In the genomic region with DNA sequence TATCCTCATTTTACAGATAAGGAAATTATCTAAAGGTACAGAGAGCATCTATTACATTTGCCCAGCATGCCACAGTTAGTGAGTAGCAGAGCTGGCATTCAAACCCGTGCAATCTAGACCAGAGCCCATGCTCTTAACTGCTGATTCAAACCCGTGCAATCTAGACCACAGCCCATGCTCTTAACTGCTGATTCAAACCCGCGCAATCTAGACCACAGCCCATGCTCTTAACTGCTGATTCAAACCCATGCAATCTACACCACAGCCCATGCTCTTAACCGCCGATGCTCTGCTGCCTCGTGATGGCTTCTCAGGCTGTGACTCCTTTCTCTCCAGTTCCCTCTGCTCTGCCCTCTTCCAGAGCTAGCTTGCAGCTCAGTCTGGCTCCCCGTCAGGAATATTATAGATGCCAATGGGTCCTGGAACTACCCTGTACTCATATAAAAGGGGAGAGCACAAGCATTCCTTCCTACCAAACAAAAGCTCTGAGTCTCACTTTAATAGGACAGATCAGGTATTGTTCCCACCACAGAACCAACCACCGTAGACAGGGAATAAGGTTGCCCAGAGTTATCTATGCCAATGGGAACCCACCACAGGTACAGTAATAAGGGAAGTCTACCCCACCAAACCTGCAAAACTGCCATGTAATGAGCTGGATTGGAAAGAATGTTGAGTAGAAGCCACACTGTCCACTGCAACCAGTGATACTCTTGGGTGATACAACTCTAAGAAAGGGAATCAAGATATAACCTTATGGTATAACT, we compare ENCODE assay signal across 9 cellular contexts.
DNase-seq lines count a peak whose midpoint lies in the region; ATAC-seq and TF ChIP-seq lines count a peak whose summit lies in the region.
"Had no signal": no experiment of that assay in that cellular context is flagged by ENCODE, and none has a peak within 500 bp of the region (broad histone marks: within the 10 kb centered on the region; RNA-seq: fewer than 3 reads in every experiment).

No MANE protein-coding gene starts in this region.

- H3K79me2 ChIP-seq in osteoblast (ENCODE audit: insufficient read depth, low read length): peaks cover 10% of the 10 kb centered on the region

- H3K27me3 ChIP-seq in osteoblast (ENCODE audit: insufficient read depth, low read length): no peaks in the 10 kb centered on the region
- no peaks in the 10 kb centered on the region for H3K27me3 ChIP-seq in CD8-positive, alpha-beta T cell (ENCODE audit: insufficient read depth, low read length)

- no peak overlapping the region for H3K27ac Mint-ChIP-seq in CD8-positive, alpha-beta T cell

- H3K27me3 Mint-ChIP-seq in CD8-positive, alpha-beta T cell (ENCODE audit: low read depth): no peaks in the 10 kb centered on the region

- ATAC-seq in mucosa of descending colon (no peak), GM18909 (IDR thresholded peaks at IDR 0.05; ENCODE audit: poor library complexity, unreplicated experiment) (no peak)
- no peak for ATAC-seq in CD8-positive, alpha-beta T cell

- H3K4me3 ChIP-seq in osteoblast (ENCODE audit: insufficient read depth, low read length) (no peak overlapping the region), mucosa of descending colon (no peak overlapping the region)
- no peak overlapping the region for H3K4me3 ChIP-seq in CD8-positive, alpha-beta T cell (ENCODE audit: low read depth, low read length)

- no peaks in the 10 kb centered on the region for H3K9me3 Mint-ChIP-seq in CD8-positive, alpha-beta T cell

- POLR2A ChIA-PET in CD8-positive, alpha-beta T cell (lab: Charles Lee): no interaction called here

- peak overlapping the region; percentile 52 for H3K4me2 ChIP-seq in osteoblast (ENCODE audit: insufficient read depth, low read length)

- intact Hi-C loops in mucosa of descending colon (cut with DNase I, micrococcal nuclease): no loop called here
- intact Hi-C loops in CD8-positive, alpha-beta T cell (cut with DNase I, micrococcal nuclease): no loop called here

- peaks cover 24% of the 10 kb centered on the region for H3K4me1 ChIP-seq in osteoblast (ENCODE audit: insufficient read depth, low read length)
- peaks cover 3% of the 10 kb centered on the region for H3K4me1 ChIP-seq in mucosa of descending colon (ENCODE audit: low read depth)
- no peaks in the 10 kb centered on the region for H3K4me1 ChIP-seq in CD8-positive, alpha-beta T cell (ENCODE audit: insufficient read depth, low read length)

- peaks cover 2% of the 10 kb centered on the region for H3K36me3 Mint-ChIP-seq in CD8-positive, alpha-beta T cell

- peak overlapping the region; percentile 20 for H2AFZ ChIP-seq in osteoblast (ENCODE audit: low read length)

- H4K20me1 ChIP-seq in osteoblast (ENCODE audit: insufficient read depth, low read length): no peaks in the 10 kb centered on the region

- H3K27ac ChIP-seq in osteoblast (ENCODE audit: low read depth, low read length): peak overlapping the region; percentile 96
- H3K27ac ChIP-seq in CD8-positive, alpha-beta T cell (ENCODE audit: low read depth, low read length): no peak overlapping the region

- H3K36me3 ChIP-seq in osteoblast (ENCODE audit: insufficient read depth, low read length): no peaks in the 10 kb centered on the region
- H3K36me3 ChIP-seq in mucosa of descending colon (ENCODE audit: low read depth): no peaks in the 10 kb centered on the region
- H3K36me3 ChIP-seq in CD8-positive, alpha-beta T cell (ENCODE audit: insufficient read depth, low read length): no peaks in the 10 kb centered on the region

- H3K4me3 Mint-ChIP-seq in CD8-positive, alpha-beta T cell: no peak overlapping the region

- TF ChIP-seq CTCF in osteoblast (IDR thresholded peaks at IDR 0.05; ENCODE audit: extremely low read depth, low read depth, low read length): no peak
- no peak for TF ChIP-seq CTCF in mucosa of descending colon (IDR thresholded peaks at IDR 0.05)
- TF ChIP-seq CTCF in CD8-positive, alpha-beta T cell (IDR thresholded peaks at IDR 0.05): no peak

- CTCF ChIA-PET in CD8-positive, alpha-beta T cell (lab: Charles Lee): no interaction called here

- H3K4me1 Mint-ChIP-seq in CD8-positive, alpha-beta T cell (ENCODE audit: low read depth): peaks cover 6% of the 10 kb centered on the region

- peak; percentile 71 for DNase-seq in GM04504 (ENCODE audit: low read depth)
- peak; percentile 99 for DNase-seq in LHCN-M2 (ENCODE audit: low read depth)
- DNase-seq in astrocyte of the hippocampus (ENCODE audit: low read depth, low spot score): peak; percentile 92
- peak; percentile 94 for DNase-seq in osteoblast (ENCODE audit: insufficient read length, low spot score, missing footprints)
- DNase-seq in NCI-H2107 treated with DMSO at 0.1 percent for 48 hours (lab: John Stamatoyannopoulos, UW; ENCODE audit: unreplicated experiment): no peak
- no peak for DNase-seq in mucosa of descending colon
- no peak for DNase-seq in CD8-positive, alpha-beta T cell
- DNase-seq: NCI-H2081 had no signal

- H3K9me3 ChIP-seq in osteoblast (ENCODE audit: low read depth, low read length) (no peaks in the 10 kb centered on the region), mucosa of descending colon (no peaks in the 10 kb centered on the region)
- no peaks in the 10 kb centered on the region for H3K9me3 ChIP-seq in CD8-positive, alpha-beta T cell (ENCODE audit: low read length)

Comparison
In these comparisons a context has a peak if more than half of its experiments do, and no peak if none do; other contexts are left out.
1. DNase-seq: peak in GM04504 (single experiment), LHCN-M2 (single experiment), astrocyte of the hippocampus (single experiment) and osteoblast (single experiment); none in NCI-H2107 treated with DMSO at 0.1 percent for 48 hours (single experiment), mucosa of descending colon (0 of 3) and CD8-positive, alpha-beta T cell (0 of 7).